ENCODE assay signal across 8 cellular contexts in the genomic region with DNA sequence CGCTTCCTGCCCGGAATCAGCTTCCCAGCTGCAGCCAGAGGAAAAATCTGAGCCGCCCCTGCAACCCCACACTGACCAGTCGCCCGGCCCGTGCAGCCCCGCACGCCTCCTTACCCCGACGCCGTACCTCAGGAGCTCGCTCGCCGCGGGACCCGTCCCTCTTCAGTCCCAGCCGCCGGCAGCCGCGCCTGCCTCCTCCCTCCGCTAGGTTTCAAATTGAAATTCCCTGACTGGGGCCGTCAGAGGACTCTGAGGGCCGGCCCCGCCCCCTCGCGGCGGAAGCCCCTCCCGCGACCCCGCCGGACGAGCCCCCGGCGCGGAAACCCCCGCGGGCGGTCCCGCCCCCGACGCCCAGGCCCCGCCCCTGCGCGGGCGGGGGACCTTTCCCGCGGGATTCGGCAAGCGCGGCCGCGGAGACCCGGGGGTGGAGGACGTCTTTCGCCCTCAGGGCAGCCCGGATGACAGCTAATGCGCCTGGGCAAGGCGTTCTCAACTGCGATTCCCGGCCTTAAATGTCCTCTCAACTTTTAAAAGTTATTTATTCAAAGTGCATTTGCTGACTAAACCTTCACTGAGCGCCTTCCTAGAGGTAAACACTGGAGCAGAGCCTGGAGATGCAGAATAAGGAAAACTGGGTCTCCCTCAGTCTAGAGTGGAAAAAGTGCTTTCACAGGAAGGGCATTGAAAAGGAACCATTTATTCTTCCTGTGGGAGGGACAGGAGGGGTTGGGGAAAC. TPM values are rescaled to one million over a fixed set of nuclear protein-coding genes. Genes with fewer than 3 reads are reported as not detected.
DNase-seq lines count a peak whose midpoint lies in the region; ATAC-seq and TF ChIP-seq lines count a peak whose summit lies in the region.

Gene EPB41L2 (minus strand): TSS at position 218 of the 736 bp plus-strand sequence. CDS start 106,760 bp downstream, outside the sequence.

- peaks cover 2% of the 10 kb centered on the region for H3K36me3 Mint-ChIP-seq in activated T-cell treated with anti-CD3 and anti-CD28 coated beads, Interleukin-2, amount 50 U/mL, for 24 hours (ENCODE audit: low read depth)

- WGBS in esophagus, 2 donors: 0 to 1% methylated on average over 57 to 61 of the region's 61 CpGs

- TF ChIP-seq POLR2A in GM19193 (IDR thresholded peaks at IDR 0.05; ENCODE audit: extremely low read depth, insufficient read depth, insufficient read length): peak; percentile 79

- peaks cover 2% of the 10 kb centered on the region for H3K27me3 Mint-ChIP-seq in activated T-cell treated with anti-CD3 and anti-CD28 coated beads, Interleukin-2, amount 50 U/mL, for 24 hours

- H4K20me1 ChIP-seq in BLaER1: peaks cover 16% of the 10 kb centered on the region

- peak; percentile 87 for ATAC-seq in HG03432 (IDR thresholded peaks at IDR 0.05; ENCODE audit: unreplicated experiment)

- H3K4me1 Mint-ChIP-seq in activated T-cell treated with anti-CD3 and anti-CD28 coated beads, Interleukin-2, amount 50 U/mL, for 24 hours (ENCODE audit: low read depth): peaks cover 30% of the 10 kb centered on the region

- peaks cover 16% of the 10 kb centered on the region for H3K9me3 ChIP-seq in BLaER1
- no peaks in the 10 kb centered on the region for H3K9me3 ChIP-seq in esophagus (ENCODE audit: control insufficient read depth in 2 of 2, insufficient read depth in 1 of 2, low read depth in 1 of 2, low read length in 1 of 2)
- no peaks in the 10 kb centered on the region for H3K9me3 ChIP-seq in muscle layer of colon (ENCODE audit: low read length)

- peak within 1 kb of the TSS; percentile 86 for H3K9ac ChIP-seq in BLaER1
- H3K9ac ChIP-seq in muscle layer of colon (ENCODE audit: low read length): peak within 1 kb of the TSS; percentile 79

- peak; percentile 49 for DNase-seq in OCI-M2 (lab: John Stamatoyannopoulos, UW; ENCODE audit: unreplicated experiment)
- peak; percentile 86 for DNase-seq in activated T-cell treated with anti-CD3 and anti-CD28 coated beads, Interleukin-2, amount 50 U/mL, for 24 hours
- peak; percentile 40 for DNase-seq in stimulated activated CD8-positive, alpha-beta memory T cell treated with anti-CD3 and anti-CD28 coated beads, Interleukin-7, amount 100 ng/mL, for 24 hours (ENCODE audit: low read depth)

- H3K4me1 ChIP-seq in BLaER1 (peaks cover 32% of the 10 kb centered on the region), esophagus (ENCODE audit: control insufficient read depth in 2 of 2, insufficient read depth in 2 of 2, low read length in 1 of 2) (no peaks in the 10 kb centered on the region), muscle layer of colon (ENCODE audit: insufficient read depth, low read length) (peaks cover 5% of the 10 kb centered on the region)

- H3K27me3 ChIP-seq in BLaER1 (no peaks in the 10 kb centered on the region), esophagus (ENCODE audit: control insufficient read depth in 1 of 2, insufficient read depth in 2 of 2, low read length in 2 of 2) (no peaks in the 10 kb centered on the region), muscle layer of colon (ENCODE audit: control insufficient read depth in 1 of 2, insufficient read depth in 2 of 2, low read length in 2 of 2) (no peaks in the 10 kb centered on the region)

- no peaks in the 10 kb centered on the region for H3K9me3 Mint-ChIP-seq in activated T-cell treated with anti-CD3 and anti-CD28 coated beads, Interleukin-2, amount 50 U/mL, for 24 hours

- peak within 1 kb of the TSS; percentile 92 for H3K4me2 ChIP-seq in BLaER1

- H3K36me3 ChIP-seq in BLaER1 (peaks cover 9% of the 10 kb centered on the region; the same call in 1 of the 2 replicates), esophagus (ENCODE audit: control insufficient read depth in 2 of 2, insufficient read depth in 2 of 2, low read length in 1 of 2) (no peaks in the 10 kb centered on the region), muscle layer of colon (ENCODE audit: insufficient read depth, low read length) (no peaks in the 10 kb centered on the region)

- H3K27ac ChIP-seq in BLaER1 (peak within 1 kb of the TSS; percentile 93), esophagus (ENCODE audit: low read depth in 2 of 2, low read length in 1 of 2) (peak within 1 kb of the TSS; percentile 69 to 80), muscle layer of colon (ENCODE audit: low read depth, low read length) (peak within 1 kb of the TSS; percentile 71)

- H3K4me3 ChIP-seq in BLaER1 (peak within 1 kb of the TSS; percentile 100), esophagus (ENCODE audit: low read depth in 1 of 2, low read length in 2 of 2) (peak within 1 kb of the TSS; percentile 57 to 80), muscle layer of colon (ENCODE audit: low read depth in 1 of 2, low read length in 2 of 2) (peak within 1 kb of the TSS; percentile 56 to 95)

- peak within 1 kb of the TSS; percentile 83 for H3K27ac Mint-ChIP-seq in activated T-cell treated with anti-CD3 and anti-CD28 coated beads, Interleukin-2, amount 50 U/mL, for 24 hours

- peak within 1 kb of the TSS; percentile 84 for H3K4me3 Mint-ChIP-seq in activated T-cell treated with anti-CD3 and anti-CD28 coated beads, Interleukin-2, amount 50 U/mL, for 24 hours

RNA-seq across cellular contexts. Expression of gene EPB41L2, which starts in this region (rescaled TPM):
- 1 to 10 TPM; 6.7 to 7.8 TPM for polyA plus RNA-seq in esophagus

Comparison
In these comparisons a context has a peak if more than half of its experiments do, and no peak if none do; other contexts are left out.
1. Peak in every context shown above with its lines: DNase-seq, ATAC-seq, H3K4me3 ChIP-seq and H3K27ac ChIP-seq.